10 cellular contexts compared by ENCODE assay signal in genomic region chr5:95385334-95385733, GRCh38. TPM values are rescaled to one million over a fixed set of nuclear protein-coding genes. Genes with fewer than 3 reads are reported as not detected.
"Had no signal": no experiment of that assay in that cellular context is flagged by ENCODE, and none has a peak within 500 bp of the region (broad histone marks: within the 10 kb centered on the region; RNA-seq: fewer than 3 reads in every experiment).

No MANE protein-coding gene starts in this region.

- H3K4me3 ChIP-seq: GM23248, HAP-1 had no signal

- ATAC-seq: HCT116, HepG2 had no signal

- H3K4me1 ChIP-seq: HAP-1 had no signal

- H3K36me3 ChIP-seq: HAP-1 had no signal

- H3K9me3 Mint-ChIP-seq: HFFc6 had no signal

- H3K36me3 Mint-ChIP-seq: IgD-negative memory B cell had no signal

- DNase-seq: GM23248, GOT3, H7, HFFc6 had no signal

- FAIRE-seq: HepG2 had no signal

- H3K27ac ChIP-seq: GM23248, HL-60 had no signal

- H3K9me3 ChIP-seq: HAP-1 had no signal

- H3K27ac Mint-ChIP-seq: HFFc6 had no signal

- H3K9ac ChIP-seq: GM23248 had no signal

- H2AFZ ChIP-seq: GM23248 had no signal

- H3K4me3 Mint-ChIP-seq: HFFc6, IgD-negative memory B cell had no signal

RNA-seq across cellular contexts. Expression of gene FAM81B, which starts 5.8 kb away (rescaled TPM):
- total RNA-seq: GM23248, H7, HepG2, HFFc6, HT1080 had no signal
- polyA plus RNA-seq: GM23248, HepG2, IgD-negative memory B cell had no signal
